In the genomic region with DNA sequence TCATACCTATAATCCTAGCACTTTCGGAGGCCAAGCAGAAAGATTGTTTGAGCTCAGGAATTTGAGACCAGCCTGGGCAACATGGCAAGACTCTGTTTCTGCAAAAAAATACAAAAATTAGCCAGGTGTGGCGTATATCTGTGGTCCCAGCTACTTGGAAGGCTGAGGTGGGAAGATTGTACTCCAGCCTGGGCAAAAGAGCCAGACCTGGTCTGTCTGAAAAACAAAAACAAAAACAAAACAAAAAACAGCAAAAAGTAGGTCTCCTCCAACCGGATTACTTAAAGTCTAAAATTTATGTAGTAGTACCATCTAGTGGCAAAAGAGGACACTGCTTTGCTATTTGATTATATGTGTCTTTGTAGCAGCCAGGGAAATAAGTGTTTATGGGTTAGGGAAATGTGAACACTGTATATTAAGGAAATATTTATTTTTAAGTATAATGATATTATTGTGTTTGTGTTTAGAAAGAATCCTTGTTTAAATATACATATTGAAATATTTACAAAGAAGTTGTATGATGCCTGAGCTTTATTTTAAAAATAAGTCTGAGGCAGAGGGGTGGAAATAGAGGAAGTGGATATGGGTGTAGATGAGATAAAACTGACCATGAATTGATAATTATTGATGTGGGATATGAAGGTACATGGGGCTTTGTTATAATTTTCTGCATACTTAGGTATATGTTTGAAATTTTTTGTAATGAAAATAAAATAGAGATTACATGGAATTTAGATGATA, we compare ENCODE assay signal across 8 cellular contexts. TPM values are rescaled to one million over a fixed set of nuclear protein-coding genes. Genes with fewer than 3 reads are reported as not detected.
DNase-seq lines count a peak whose midpoint lies in the region; ATAC-seq lines count a peak whose summit lies in the region.

No MANE protein-coding gene starts in this region.

- H3K27ac ChIP-seq in caudate nucleus (ENCODE audit: low read depth, low read length) (peak overlapping the region; percentile 80), temporal lobe (ENCODE audit: low read depth, low read length) (peak overlapping the region; percentile 74)

- ATAC-seq in GM19467 (IDR thresholded peaks at IDR 0.05; ENCODE audit: unreplicated experiment): peak; percentile 75
- ATAC-seq in HG03520 (IDR thresholded peaks at IDR 0.05; ENCODE audit: unreplicated experiment): peak; percentile 93

- DNase-seq in DMS53 treated with DMSO at 0.1 percent for 48 hours (lab: John Stamatoyannopoulos, UW; ENCODE audit: unreplicated experiment): peak; percentile 64
- peak; percentile 65 for DNase-seq in NOMO-1 treated with DMSO at 0.1 percent for 48 hours (lab: John Stamatoyannopoulos, UW; ENCODE audit: unreplicated experiment)
- peak in 5 of 61 donors; percentile 3 to 48 (median 28) for DNase-seq in caudate nucleus (lab: John Stamatoyannopoulos, UW)
- peak; percentile 65 for DNase-seq in kidney tubule cell (ENCODE audit: low spot score)
- no peak for DNase-seq in GOT3 (lab: John Stamatoyannopoulos, UW)

RNA-seq across cellular contexts. Expression of a gene that starts 20.0 kb away (rescaled TPM):
- 320 TPM for total RNA-seq in temporal lobe
